Comparison of ENCODE assay signal across 12 cellular contexts in genomic region chr5:132468665-132469379, GRCh38. TPM values are rescaled to one million over a fixed set of nuclear protein-coding genes. Genes with fewer than 3 reads are reported as not detected.
DNase-seq lines count a peak whose midpoint lies in the region; ATAC-seq and TF ChIP-seq lines count a peak whose summit lies in the region.
"Had no signal": no experiment of that assay in that cellular context is flagged by ENCODE, and none has a peak within 500 bp of the region (broad histone marks: within the 10 kb centered on the region; RNA-seq: fewer than 3 reads in every experiment).

No MANE protein-coding gene starts in this region.

- H3K36me3 ChIP-seq in hepatocyte (replicated peaks; ENCODE audit: insufficient read depth, low read depth): no peaks in the 10 kb centered on the region
- H3K36me3 ChIP-seq: adrenal gland, pancreas had no signal

- WGBS in hepatocyte (ENCODE audit: low lambda C conversion rate, missing lambda C conversion rate): 90% methylated on average over 3 of the region's 3 CpGs

- H3K9me3 ChIP-seq in hepatocyte (ENCODE audit: low read depth): no peaks in the 10 kb centered on the region
- H3K9me3 ChIP-seq: adrenal gland, pancreas had no signal

- no peaks in the 10 kb centered on the region for H3K9me3 Mint-ChIP-seq in activated CD8-positive, alpha-beta T cell treated with anti-CD3 and anti-CD28 coated beads, Interleukin-2, amount 10 ng/mL, durations not matched to agents 7 days and 5 days (ENCODE audit: insufficient read depth)
- no peaks in the 10 kb centered on the region for H3K9me3 Mint-ChIP-seq in activated CD8-positive, alpha-beta T cell treated with anti-CD3 and anti-CD28 coated beads for 36 hours
- no peaks in the 10 kb centered on the region for H3K9me3 Mint-ChIP-seq in stimulated activated memory B cell treated with anti-CD40 and anti-IgM and Interleukin-4, amounts not matched to agents 10 μg/mL and 1 μg/mL and 100 μg/mL, for 72 hours

- no peak overlapping the region for H3K4me2 ChIP-seq in hepatocyte

- H2AFZ ChIP-seq in hepatocyte: no peak overlapping the region

- ATAC-seq in activated CD8-positive, alpha-beta T cell treated with anti-CD3 and anti-CD28 coated beads, Interleukin-2, amount 10 ng/mL, durations not matched to agents 7 days and 5 days: no peak
- no peak for ATAC-seq in activated CD8-positive, alpha-beta T cell treated with anti-CD3 and anti-CD28 coated beads for 36 hours
- ATAC-seq in stimulated activated memory B cell treated with anti-CD40 and anti-IgM and Interleukin-4, amounts not matched to agents 10 μg/mL and 1 μg/mL and 100 μg/mL, for 72 hours: no peak
- ATAC-seq in HG03442 (IDR thresholded peaks at IDR 0.05; ENCODE audit: unreplicated experiment): no peak
- ATAC-seq: pancreas had no signal

- H3K27me3 Mint-ChIP-seq in activated CD8-positive, alpha-beta T cell treated with anti-CD3 and anti-CD28 coated beads, Interleukin-2, amount 10 ng/mL, durations not matched to agents 7 days and 5 days (ENCODE audit: low read depth): no peaks in the 10 kb centered on the region
- no peaks in the 10 kb centered on the region for H3K27me3 Mint-ChIP-seq in activated CD8-positive, alpha-beta T cell treated with anti-CD3 and anti-CD28 coated beads for 36 hours
- no peaks in the 10 kb centered on the region for H3K27me3 Mint-ChIP-seq in stimulated activated memory B cell treated with anti-CD40 and anti-IgM and Interleukin-4, amounts not matched to agents 10 μg/mL and 1 μg/mL and 100 μg/mL, for 72 hours

- H3K36me3 Mint-ChIP-seq in activated CD8-positive, alpha-beta T cell treated with anti-CD3 and anti-CD28 coated beads, Interleukin-2, amount 10 ng/mL, durations not matched to agents 7 days and 5 days (ENCODE audit: low read depth): peaks cover 60% of the 10 kb centered on the region
- peaks cover 16% of the 10 kb centered on the region for H3K36me3 Mint-ChIP-seq in activated CD8-positive, alpha-beta T cell treated with anti-CD3 and anti-CD28 coated beads for 36 hours (ENCODE audit: low read depth)
- H3K36me3 Mint-ChIP-seq in stimulated activated memory B cell treated with anti-CD40 and anti-IgM and Interleukin-4, amounts not matched to agents 10 μg/mL and 1 μg/mL and 100 μg/mL, for 72 hours: no peaks in the 10 kb centered on the region

- H3K27ac Mint-ChIP-seq in activated CD8-positive, alpha-beta T cell treated with anti-CD3 and anti-CD28 coated beads, Interleukin-2, amount 10 ng/mL, durations not matched to agents 7 days and 5 days: peak overlapping the region; percentile 27
- H3K27ac Mint-ChIP-seq in activated CD8-positive, alpha-beta T cell treated with anti-CD3 and anti-CD28 coated beads for 36 hours: no peak overlapping the region
- peak overlapping the region; percentile 5 for H3K27ac Mint-ChIP-seq in stimulated activated memory B cell treated with anti-CD40 and anti-IgM and Interleukin-4, amounts not matched to agents 10 μg/mL and 1 μg/mL and 100 μg/mL, for 72 hours

- no peak overlapping the region for H3K4me3 Mint-ChIP-seq in activated CD8-positive, alpha-beta T cell treated with anti-CD3 and anti-CD28 coated beads, Interleukin-2, amount 10 ng/mL, durations not matched to agents 7 days and 5 days
- no peak overlapping the region for H3K4me3 Mint-ChIP-seq in activated CD8-positive, alpha-beta T cell treated with anti-CD3 and anti-CD28 coated beads for 36 hours
- H3K4me3 Mint-ChIP-seq in stimulated activated memory B cell treated with anti-CD40 and anti-IgM and Interleukin-4, amounts not matched to agents 10 μg/mL and 1 μg/mL and 100 μg/mL, for 72 hours: no peak overlapping the region

- H3K9me2 ChIP-seq in hepatocyte (replicated peaks; ENCODE audit: insufficient read depth): no peaks in the 10 kb centered on the region

- H3K4me3 ChIP-seq in hepatocyte: no peak overlapping the region
- H3K4me3 ChIP-seq: adrenal gland, pancreas had no signal

- POLR2A ChIA-PET in activated CD8-positive, alpha-beta T cell treated with anti-CD3 and anti-CD28 coated beads, Interleukin-2, amount 10 ng/mL, durations not matched to agents 7 days and 5 days (lab: Charles Lee): interaction anchor here (1.2 to 22.6 kb wide), 3 partner anchors 13 to 58 kb away, joined by 3 to 720 read pairs (median 76); partner anchors contain the start of gene IRF1
- POLR2A ChIA-PET in activated CD8-positive, alpha-beta T cell treated with anti-CD3 and anti-CD28 coated beads for 36 hours (lab: Charles Lee): interaction anchor here (0.7 to 36.6 kb wide), 5 partner anchors 10 to 48 kb away, joined by 3 to 1641 read pairs (median 8); partner anchors contain the start of gene IRF1

- CTCF ChIA-PET in activated CD8-positive, alpha-beta T cell treated with anti-CD3 and anti-CD28 coated beads, Interleukin-2, amount 10 ng/mL, durations not matched to agents 7 days and 5 days (lab: Charles Lee): interaction anchor here (1.0 to 10.4 kb wide), 10 partner anchors 10 to 86 kb away, joined by 3 to 114 read pairs (median 5); partner anchors contain the start of gene IRF1
- CTCF ChIA-PET in activated CD8-positive, alpha-beta T cell treated with anti-CD3 and anti-CD28 coated beads for 36 hours (lab: Charles Lee): interaction anchor here (1.2 to 3.5 kb wide), 6 partner anchors 10 to 33 kb away, joined by 3 to 24 read pairs (median 5); no protein-coding TSS in a partner anchor

- H3K4me1 ChIP-seq in hepatocyte (ENCODE audit: insufficient read depth): peaks cover 44% of the 10 kb centered on the region

- peak overlapping the region; percentile 46 for H3K27ac ChIP-seq in hepatocyte
- H3K27ac ChIP-seq: pancreas had no signal

- H3K79me2 ChIP-seq in hepatocyte: no peaks in the 10 kb centered on the region

- no peaks in the 10 kb centered on the region for H4K20me1 ChIP-seq in hepatocyte (ENCODE audit: insufficient read depth, poor library complexity, severe bottlenecking)

- intact Hi-C loops in activated CD8-positive, alpha-beta T cell treated with anti-CD3 and anti-CD28 coated beads for 36 hours (cut with micrococcal nuclease): no loop called here

- H3K4me1 Mint-ChIP-seq in activated CD8-positive, alpha-beta T cell treated with anti-CD3 and anti-CD28 coated beads, Interleukin-2, amount 10 ng/mL, durations not matched to agents 7 days and 5 days (ENCODE audit: low read depth): peaks cover 98% of the 10 kb centered on the region
- peaks cover 82% of the 10 kb centered on the region for H3K4me1 Mint-ChIP-seq in activated CD8-positive, alpha-beta T cell treated with anti-CD3 and anti-CD28 coated beads for 36 hours (ENCODE audit: low read depth)
- peaks cover 81% of the 10 kb centered on the region for H3K4me1 Mint-ChIP-seq in stimulated activated memory B cell treated with anti-CD40 and anti-IgM and Interleukin-4, amounts not matched to agents 10 μg/mL and 1 μg/mL and 100 μg/mL, for 72 hours

- H3K27me3 ChIP-seq in hepatocyte: no peaks in the 10 kb centered on the region
- H3K27me3 ChIP-seq: adrenal gland, pancreas had no signal

- no peak for DNase-seq in activated CD8-positive, alpha-beta T cell treated with anti-CD3 and anti-CD28 coated beads, Interleukin-2, amount 10 ng/mL, durations not matched to agents 7 days and 5 days
- no peak for DNase-seq in activated CD8-positive, alpha-beta T cell treated with anti-CD3 and anti-CD28 coated beads for 36 hours
- DNase-seq in MV-4-11 (lab: John Stamatoyannopoulos, UW): peak; percentile 38
- no peak for DNase-seq in hepatocyte (ENCODE audit: low spot score)
- no peak for DNase-seq in GF-D8 (lab: John Stamatoyannopoulos, UW)
- DNase-seq in foreskin melanocyte: no peak
- DNase-seq: activated CD4-positive, alpha-beta T cell treated with anti-CD3 and anti-CD28 coated beads, Interleukin-2, amount 50 U/mL, for 4 hours; DMS53; pancreas had no signal

- TF ChIP-seq CTCF in activated CD8-positive, alpha-beta T cell treated with anti-CD3 and anti-CD28 coated beads for 36 hours (IDR thresholded peaks at IDR 0.05): no peak
- TF ChIP-seq CTCF in hepatocyte (IDR thresholded peaks at IDR 0.05; ENCODE audit: poor library complexity): no peak

RNA-seq across cellular contexts. Expression of gene IRF1, which starts 21.8 kb away (rescaled TPM):
- total RNA-seq in activated CD8-positive, alpha-beta T cell treated with anti-CD3 and anti-CD28 coated beads, Interleukin-2, amount 10 ng/mL, durations not matched to agents 7 days and 5 days: 100 to 1,000 TPM; 221 to 228 TPM
- 100 to 1,000 TPM; 121 to 128 TPM for total RNA-seq in activated CD8-positive, alpha-beta T cell treated with anti-CD3 and anti-CD28 coated beads for 36 hours
- 25.6 and 30.9 TPM in 2 replicates for total RNA-seq in hepatocyte
- 35.8 and 44.8 TPM in 2 replicates for polyA plus RNA-seq in hepatocyte
